In genomic region chr7:150586068-150586777, GRCh38 we compare ENCODE assay signal across 11 cellular contexts. TPM values are rescaled to one million over a fixed set of nuclear protein-coding genes. Genes with fewer than 3 reads are reported as not detected.
DNase-seq lines count a peak whose midpoint lies in the region; ATAC-seq and TF ChIP-seq lines count a peak whose summit lies in the region.
"Had no signal": no experiment of that assay in that cellular context is flagged by ENCODE, and none has a peak within 500 bp of the region (broad histone marks: within the 10 kb centered on the region; RNA-seq: fewer than 3 reads in every experiment).

No MANE protein-coding gene starts in this region.

- peak; percentile 64 to 72 for ATAC-seq in natural killer cell treated with Interleukin-12 subunit alpha and Interleukin-12 subunit beta and Interleukin-15 and Interleukin-18, amount 100 ng/mL, for 72 hours
- ATAC-seq in HG02642 (IDR thresholded peaks at IDR 0.05; ENCODE audit: poor library complexity, unreplicated experiment) (no peak), GM21825 (IDR thresholded peaks at IDR 0.05; ENCODE audit: unreplicated experiment) (no peak)

- H3K4me1 ChIP-seq in colonic mucosa: peaks cover 7% of the 10 kb centered on the region

- DNase-seq in CD1c-positive myeloid dendritic cell (ENCODE audit: extremely low spot score): peak; percentile 70
- peak; percentile 70 for DNase-seq in NB4 (ENCODE audit: low read depth)
- DNase-seq in colonic mucosa: no peak
- no peak for DNase-seq in natural killer cell treated with Interleukin-12 subunit alpha and Interleukin-12 subunit beta and Interleukin-15 and Interleukin-18, amount 100 ng/mL, for 72 hours (ENCODE audit: low spot score)
- no peak for DNase-seq in HT-29 (ENCODE audit: low spot score)
- DNase-seq in NCI-H1694 treated with DMSO at 0.1 percent for 48 hours (lab: John Stamatoyannopoulos, UW): no peak
- DNase-seq: GOT3, NCI-H146 had no signal

- no peak for TF ChIP-seq CTCF in NB4 (IDR thresholded peaks at IDR 0.05; ENCODE audit: low read depth, low read length)
- TF ChIP-seq CTCF in colonic mucosa (IDR thresholded peaks at IDR 0.05): no peak

- TF ChIP-seq POLR2A in NB4 (IDR thresholded peaks at IDR 0.05; ENCODE audit: extremely low read depth, insufficient read length): no peak

- H3K36me3 ChIP-seq in colonic mucosa: no peaks in the 10 kb centered on the region
- H3K36me3 ChIP-seq: ovary had no signal

- peaks cover 29 to 36% of the 10 kb centered on the region in 2 donors for H3K4me1 Mint-ChIP-seq in natural killer cell treated with Interleukin-12 subunit alpha and Interleukin-12 subunit beta and Interleukin-15 and Interleukin-18, amount 100 ng/mL, for 72 hours (ENCODE audit: low read depth in 2 of 2)

- peak overlapping the region; percentile 82 to 84 for H3K27ac Mint-ChIP-seq in natural killer cell treated with Interleukin-12 subunit alpha and Interleukin-12 subunit beta and Interleukin-15 and Interleukin-18, amount 100 ng/mL, for 72 hours

- no peaks in the 10 kb centered on the region for H3K9me3 ChIP-seq in colonic mucosa
- H3K9me3 ChIP-seq: ovary had no signal

- no peaks in the 10 kb centered on the region for H3K27me3 Mint-ChIP-seq in natural killer cell treated with Interleukin-12 subunit alpha and Interleukin-12 subunit beta and Interleukin-15 and Interleukin-18, amount 100 ng/mL, for 72 hours

- H3K4me3 ChIP-seq in NB4 (ENCODE audit: low read depth, low read length) (no peak overlapping the region), colonic mucosa (no peak overlapping the region)
- H3K4me3 ChIP-seq: ovary had no signal

- peak overlapping the region; percentile 78 for H3K4me3 Mint-ChIP-seq in natural killer cell treated with Interleukin-12 subunit alpha and Interleukin-12 subunit beta and Interleukin-15 and Interleukin-18, amount 100 ng/mL, for 72 hours

- H3K36me3 Mint-ChIP-seq in natural killer cell treated with Interleukin-12 subunit alpha and Interleukin-12 subunit beta and Interleukin-15 and Interleukin-18, amount 100 ng/mL, for 72 hours: peaks cover 30% of the 10 kb centered on the region

- H3K9me3 Mint-ChIP-seq in natural killer cell treated with Interleukin-12 subunit alpha and Interleukin-12 subunit beta and Interleukin-15 and Interleukin-18, amount 100 ng/mL, for 72 hours: peaks cover 7% of the 10 kb centered on the region

- intact Hi-C loops in colonic mucosa (cut with DNase I): no loop called here

- peak overlapping the region; percentile 35 for H3K27ac ChIP-seq in colonic mucosa
- H3K27ac ChIP-seq: ovary had no signal

- H3K9ac ChIP-seq in colonic mucosa (ENCODE audit: low read depth in 2 of 2, low read length in 2 of 2): no peak overlapping the region

- no peaks in the 10 kb centered on the region for H3K27me3 ChIP-seq in colonic mucosa
- H3K27me3 ChIP-seq: ovary had no signal

RNA-seq across cellular contexts. Expression of gene GIMAP4, which starts 19.0 kb away (rescaled TPM):
- total RNA-seq in colonic mucosa: 10 to 100 TPM in 1 of 2 donors, 1 to 10 TPM in 1; 6.6 to 12.7 TPM
- total RNA-seq in natural killer cell treated with Interleukin-12 subunit alpha and Interleukin-12 subunit beta and Interleukin-15 and Interleukin-18, amount 100 ng/mL, for 72 hours: 100 to 1,000 TPM in 1 of 2 donors, 10 to 100 TPM in 1; 83.6 to 245 TPM
- not detected in 2 replicates for total RNA-seq in HT-29 (2014; rRNA removed; shearing (Covaris generic))

RNA-seq across cellular contexts. Expression of gene GIMAP6, which starts 46.0 kb away (rescaled TPM):
- 1 to 10 TPM; 4.8 to 7.1 TPM for total RNA-seq in colonic mucosa
- 10 to 100 TPM; 55.8 to 88.4 TPM for total RNA-seq in natural killer cell treated with Interleukin-12 subunit alpha and Interleukin-12 subunit beta and Interleukin-15 and Interleukin-18, amount 100 ng/mL, for 72 hours
- total RNA-seq in HT-29 (2014; rRNA removed; shearing (Covaris generic)): not detected in 2 replicates

Comparison
In these comparisons a context has a peak if more than half of its experiments do, and no peak if none do; other contexts are left out.
1. DNase-seq: peak in CD1c-positive myeloid dendritic cell (single experiment) and NB4 (single experiment); none in colonic mucosa (single experiment), natural killer cell treated with Interleukin-12 subunit alpha and Interleukin-12 subunit beta and Interleukin-15 and Interleukin-18, amount 100 ng/mL, for 72 hours (single experiment), HT-29 (single experiment) and NCI-H1694 treated with DMSO at 0.1 percent for 48 hours (single experiment).
2. ATAC-seq: peak in natural killer cell treated with Interleukin-12 subunit alpha and Interleukin-12 subunit beta and Interleukin-15 and Interleukin-18, amount 100 ng/mL, for 72 hours (2 of 2); none in HG02642 (single experiment) and GM21825 (single experiment).
3. RNA of gene GIMAP6, which starts 46.0 kb away (total RNA-seq): 55.8 to 88.4 TPM in natural killer cell treated with Interleukin-12 subunit alpha and Interleukin-12 subunit beta and Interleukin-15 and Interleukin-18, amount 100 ng/mL, for 72 hours; 4.8 to 7.1 TPM in colonic mucosa and not detected in HT-29; every median in the first group is over 4 times any median in the second.